ENCODE assay signal across 11 cellular contexts in genomic region chr7:77802557-77803410, GRCh38. TPM values are rescaled to one million over a fixed set of nuclear protein-coding genes. Genes with fewer than 3 reads are reported as not detected.
A peak's percentile ranks its signal among the peaks of the same experiment; 100 is the strongest.
DNase-seq lines count a peak whose midpoint lies in the region; ATAC-seq and TF ChIP-seq lines count a peak whose summit lies in the region.
"Had no signal": no experiment of that assay in that cellular context is flagged by ENCODE, and none has a peak within 500 bp of the region (broad histone marks: within the 10 kb centered on the region; RNA-seq: fewer than 3 reads in every experiment).

No MANE protein-coding gene starts in this region.

- POLR2A ChIA-PET in CD8-positive, alpha-beta memory T cell (lab: Charles Lee) = interaction anchor here (0.9 to 1.1 kb wide), 2 partner anchors 18 to 105 kb away, joined by 3 read pairs; no protein-coding TSS in a partner anchor
- POLR2A ChIA-PET in WTC11 (lab: Charles Lee) = interaction anchor here (0.5 kb wide), 1 partner anchor 63 kb away, joined by 6 read pairs; no protein-coding TSS in a partner anchor

- peaks cover 73 to 91% (median 84%) of the 10 kb centered on the region in 3 donors for H3K4me1 Mint-ChIP-seq in CD8-positive, alpha-beta memory T cell
- H3K4me1 Mint-ChIP-seq in HFFc6 (ENCODE audit: low read depth) (peaks cover 55% of the 10 kb centered on the region), WTC11 (peaks cover 10% of the 10 kb centered on the region), memory B cell (peaks cover 37% of the 10 kb centered on the region)

- no peak overlapping the region for H2AFZ ChIP-seq in osteoblast (ENCODE audit: low read length)

- no peaks in the 10 kb centered on the region for H4K20me1 ChIP-seq in osteoblast (ENCODE audit: insufficient read depth, low read length)

- ATAC-seq in WTC11 (no peak), memory B cell (ENCODE audit: low read depth) (no peak)

- no peak overlapping the region for H3K4me2 ChIP-seq in osteoblast (ENCODE audit: insufficient read depth, low read length)

- H3K27me3 ChIP-seq in CD8-positive, alpha-beta memory T cell (ENCODE audit: insufficient read depth, low read length, poor library complexity, severe bottlenecking) = no peaks in the 10 kb centered on the region
- H3K27me3 ChIP-seq in osteoblast (ENCODE audit: insufficient read depth, low read length) = no peaks in the 10 kb centered on the region
- H3K27me3 ChIP-seq: thyroid gland had no signal

- H3K4me3 Mint-ChIP-seq in CD8-positive, alpha-beta memory T cell = peak overlapping the region; percentile 29 to 67 (median 52)
- H3K4me3 Mint-ChIP-seq in HFFc6 = peak overlapping the region; percentile 40
- H3K4me3 Mint-ChIP-seq in WTC11 = no peak overlapping the region
- H3K4me3 Mint-ChIP-seq in memory B cell = peak overlapping the region; percentile 63

- no peak overlapping the region for H3K4me3 ChIP-seq in CD8-positive, alpha-beta memory T cell (ENCODE audit: low read length)
- H3K4me3 ChIP-seq in osteoblast (ENCODE audit: insufficient read depth, low read length) = no peak overlapping the region
- H3K4me3 ChIP-seq: skin epidermis, thyroid gland had no signal

- H3K4me1 ChIP-seq in CD8-positive, alpha-beta memory T cell (ENCODE audit: insufficient read depth, low read length) = peaks cover 47% of the 10 kb centered on the region
- peaks cover 10% of the 10 kb centered on the region for H3K4me1 ChIP-seq in osteoblast (ENCODE audit: insufficient read depth, low read length)

- no peak overlapping the region for H3K27ac ChIP-seq in CD8-positive, alpha-beta memory T cell (ENCODE audit: low read depth, low read length)
- H3K27ac ChIP-seq in osteoblast (ENCODE audit: low read depth, low read length) = no peak overlapping the region
- H3K27ac ChIP-seq: thyroid gland had no signal

- peak overlapping the region; percentile 24 to 92 (median 64) for H3K27ac Mint-ChIP-seq in CD8-positive, alpha-beta memory T cell
- H3K27ac Mint-ChIP-seq in HFFc6 (peak overlapping the region; percentile 5; the same call in 1 of the 2 replicates), WTC11 (no peak overlapping the region), memory B cell (peak overlapping the region; percentile 77)

- no peaks in the 10 kb centered on the region for H3K9me3 ChIP-seq in CD8-positive, alpha-beta memory T cell (ENCODE audit: low read length)
- H3K9me3 ChIP-seq in osteoblast (ENCODE audit: low read depth, low read length) = no peaks in the 10 kb centered on the region
- H3K9me3 ChIP-seq: thyroid gland had no signal

- H3K27me3 Mint-ChIP-seq in CD8-positive, alpha-beta memory T cell = no peaks in the 10 kb centered on the region
- H3K27me3 Mint-ChIP-seq in HFFc6 (ENCODE audit: insufficient read depth) (0 out of 2 replicates have a peak, but pooled peaks cover 1% of the 10 kb centered on the region), WTC11 (ENCODE audit: low read depth) (no peaks in the 10 kb centered on the region), memory B cell (no peaks in the 10 kb centered on the region)

- H3K36me3 Mint-ChIP-seq in CD8-positive, alpha-beta memory T cell = peaks cover 7 to 17% (median 12%) of the 10 kb centered on the region in 3 donors
- peaks cover 51% of the 10 kb centered on the region for H3K36me3 Mint-ChIP-seq in HFFc6 (ENCODE audit: low read depth)
- H3K36me3 Mint-ChIP-seq in WTC11 = peaks cover 15% of the 10 kb centered on the region
- H3K36me3 Mint-ChIP-seq in memory B cell = peaks cover 19% of the 10 kb centered on the region

- CTCF ChIA-PET in CD8-positive, alpha-beta memory T cell (lab: Charles Lee) = interaction anchor here (1.2 kb wide), 1 partner anchor 107 kb away, joined by 4 read pairs; the partner anchor contains the start of gene RSBN1L
- CTCF ChIA-PET in WTC11 (lab: Charles Lee) = no interaction called here

- H3K36me3 ChIP-seq in CD8-positive, alpha-beta memory T cell (ENCODE audit: insufficient read depth, low read length) = no peaks in the 10 kb centered on the region
- H3K36me3 ChIP-seq in osteoblast (ENCODE audit: insufficient read depth, low read length) = no peaks in the 10 kb centered on the region
- H3K36me3 ChIP-seq: thyroid gland had no signal

- TF ChIP-seq CTCF in HFFc6 (IDR thresholded peaks at IDR 0.05) (no peak), WTC11 (IDR thresholded peaks at IDR 0.05) (no peak), osteoblast (IDR thresholded peaks at IDR 0.05; ENCODE audit: extremely low read depth, low read depth, low read length) (no peak)

- peaks cover 11 to 15% (median 14%) of the 10 kb centered on the region in 5 donors for H3K9me3 Mint-ChIP-seq in CD8-positive, alpha-beta memory T cell
- peaks cover 28% of the 10 kb centered on the region for H3K9me3 Mint-ChIP-seq in HFFc6
- H3K9me3 Mint-ChIP-seq in WTC11 = peaks cover 24% of the 10 kb centered on the region
- peaks cover 11% of the 10 kb centered on the region for H3K9me3 Mint-ChIP-seq in memory B cell

- no peak for DNase-seq in CD8-positive, alpha-beta memory T cell
- DNase-seq in HFFc6 (peak; percentile 39), WTC11 (ENCODE audit: low spot score) (no peak), memory B cell (ENCODE audit: low spot score in 2 of 2) (no peak), DMS79 (lab: John Stamatoyannopoulos, UW) (no peak), NCI-H1092 (lab: John Stamatoyannopoulos, UW) (no peak), osteoblast (ENCODE audit: insufficient read length, low spot score, missing footprints) (no peak)
- DNase-seq: glutamatergic neuron, NCI-H2029, thyroid gland had no signal

- peaks cover 88% of the 10 kb centered on the region for H3K79me2 ChIP-seq in osteoblast (ENCODE audit: insufficient read depth, low read length)

TF ChIP-seq in WTC11, 78 proteins besides CTCF, POLR2A, EP300 and RAD21:
- TF ChIP-seq ZNF121 (CRISPR knock-in tag; IDR thresholded peaks at IDR 0.05) = 0 out of 2 replicates have a peak, but pooled peaks have one; percentile 4
- TF ChIP-seq, protein P1, sequence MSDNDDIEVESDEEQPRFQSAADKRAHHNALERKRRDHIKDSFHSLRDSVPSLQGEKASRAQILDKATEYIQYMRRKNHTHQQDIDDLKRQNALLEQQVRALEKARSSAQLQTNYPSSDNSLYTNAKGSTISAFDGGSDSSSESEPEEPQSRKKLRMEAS (CRISPR knock-in tag; IDR thresholded peaks at IDR 0.05) = no peak

RNA-seq across cellular contexts. Expression of gene PHTF2, which starts 4.2 kb away (rescaled TPM):
- 10 to 100 TPM; 39.3 to 44.5 TPM for total RNA-seq in CD8-positive, alpha-beta memory T cell
- polyA plus RNA-seq in CD8-positive, alpha-beta memory T cell = 13.7 TPM
- 10 to 100 TPM; 59.8 to 83.2 (median 71.9) TPM for total RNA-seq in HFFc6 (2021; fragmentation: NEBNext Ultra II Directional; extraction: Animal tissue kit (Norgen Biotek cat#: 25700))
- total RNA-seq in WTC11 (2021) (17.9 to 20.1 TPM (median 19.7 TPM) in 3 replicates), osteoblast (28.6 and 31.5 TPM in 2 replicates)

RNA-seq across cellular contexts. Expression of gene TMEM60, which starts 4.5 kb away (rescaled TPM):
- 1 to 10 TPM; 7.6 to 8.9 TPM for total RNA-seq in CD8-positive, alpha-beta memory T cell
- polyA plus RNA-seq in CD8-positive, alpha-beta memory T cell = 24.2 TPM
- total RNA-seq in HFFc6 (2021; fragmentation: NEBNext Ultra II Directional; extraction: Animal tissue kit (Norgen Biotek cat#: 25700)) = 10 to 100 TPM; 20.7 to 25.6 (median 23.7) TPM
- 21.5 to 23.7 TPM (median 23.4 TPM) in 3 replicates for total RNA-seq in WTC11 (2021)
- total RNA-seq in osteoblast = 20.3 and 20.6 TPM in 2 replicates
